In genomic region chr3:62605413-62606068, GRCh38 we compare ENCODE assay signal across 12 cellular contexts.
"Had no signal": no experiment of that assay in that cellular context is flagged by ENCODE, and none has a peak within 500 bp of the region (broad histone marks: within the 10 kb centered on the region; RNA-seq: fewer than 3 reads in every experiment).

No MANE protein-coding gene starts in this region.

- H3K27me3 ChIP-seq: cardiac muscle cell, gastrocnemius medialis, ovary, transverse colon had no signal

- H3K4me3 ChIP-seq: cardiac muscle cell, gastrocnemius medialis, ovary, transverse colon had no signal

- H3K4me1 ChIP-seq: transverse colon had no signal

- H3K36me3 ChIP-seq: cardiac muscle cell, gastrocnemius medialis, ovary, transverse colon had no signal

- H3K27ac ChIP-seq: cardiac muscle cell, gastrocnemius medialis, ovary, transverse colon had no signal

- H3K9me3 ChIP-seq: gastrocnemius medialis, ovary, transverse colon had no signal

- ATAC-seq: activated CD8-positive, alpha-beta T cell treated with anti-CD3 and anti-CD28 coated beads, Interleukin-2, amount 10 ng/mL, durations not matched to agents 7 days and 5 days; gastrocnemius medialis; left ventricle myocardium superior; stimulated activated naive B cell treated with anti-CD40 and anti-IgM and Interleukin-4, amounts not matched to agents 10 μg/mL and 1 μg/mL and 100 μg/mL, for 72 hours had no signal

- DNase-seq: activated CD4-positive, alpha-beta T cell treated with anti-CD3 and anti-CD28 coated beads for 4 hours; activated CD8-positive, alpha-beta memory T cell treated with anti-CD3 and anti-CD28 coated beads, Interleukin-2, amount 50 U/mL, for 48 hours; activated CD8-positive, alpha-beta T cell treated with anti-CD3 and anti-CD28 coated beads, Interleukin-2, amount 10 ng/mL, durations not matched to agents 7 days and 5 days; aorta; gastrocnemius medialis; kidney; left ventricle myocardium superior; ovary; stimulated activated naive B cell treated with anti-CD40 and anti-IgM and Interleukin-4, amounts not matched to agents 10 μg/mL and 1 μg/mL and 100 μg/mL, for 72 hours; T-helper 9 cell; transverse colon had no signal
